ENCODE assay signal across 1 cellular context in the genomic region with DNA sequence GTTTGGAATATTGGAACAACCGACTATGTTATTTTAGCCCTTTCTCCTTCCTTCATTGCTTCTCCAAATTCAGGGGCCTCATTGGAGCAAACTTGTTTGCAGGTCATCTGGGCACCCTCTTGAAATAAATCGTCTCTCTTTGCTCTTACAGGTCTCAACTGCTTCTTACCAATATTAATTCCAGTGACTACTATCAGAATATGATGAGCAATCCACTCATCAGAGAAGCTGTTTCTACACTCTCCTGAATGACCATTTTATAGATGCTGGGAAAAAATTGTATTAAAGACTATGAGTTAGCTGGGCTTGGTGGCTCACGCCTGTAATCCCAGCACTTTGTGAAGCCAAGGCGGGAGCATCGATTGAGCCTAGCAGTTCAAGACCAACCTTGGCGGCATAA.
TF ChIP-seq lines count a peak whose summit lies in the region.

No MANE protein-coding gene starts in this region.

TF ChIP-seq in K562, 482 proteins besides CTCF, POLR2A, EP300 and RAD21:
- TF ChIP-seq PHF21A (IDR thresholded peaks at IDR 0.05; ENCODE audit: borderline replicate concordance, low read depth) (no peak), TRIM28 (IDR thresholded peaks at IDR 0.05) (no peak), ADNP (tag; IDR thresholded peaks at IDR 0.05) (peak; percentile 62; the same call in 1 of the 2 replicates)
- TF ChIP-seq, protein P1, sequence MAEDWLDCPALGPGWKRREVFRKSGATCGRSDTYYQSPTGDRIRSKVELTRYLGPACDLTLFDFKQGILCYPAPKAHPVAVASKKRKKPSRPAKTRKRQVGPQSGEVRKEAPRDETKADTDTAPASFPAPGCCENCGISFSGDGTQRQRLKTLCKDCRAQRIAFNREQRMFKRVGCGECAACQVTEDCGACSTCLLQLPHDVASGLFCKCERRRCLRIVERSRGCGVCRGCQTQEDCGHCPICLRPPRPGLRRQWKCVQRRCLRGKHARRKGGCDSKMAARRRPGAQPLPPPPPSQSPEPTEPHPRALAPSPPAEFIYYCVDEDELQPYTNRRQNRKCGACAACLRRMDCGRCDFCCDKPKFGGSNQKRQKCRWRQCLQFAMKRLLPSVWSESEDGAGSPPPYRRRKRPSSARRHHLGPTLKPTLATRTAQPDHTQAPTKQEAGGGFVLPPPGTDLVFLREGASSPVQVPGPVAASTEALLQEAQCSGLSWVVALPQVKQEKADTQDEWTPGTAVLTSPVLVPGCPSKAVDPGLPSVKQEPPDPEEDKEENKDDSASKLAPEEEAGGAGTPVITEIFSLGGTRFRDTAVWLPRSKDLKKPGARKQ (CRISPR knock-in tag; IDR thresholded peaks at IDR 0.05) = 0 out of 2 replicates have a peak, but pooled peaks have one; percentile 20
TF ChIP-seq in K562: peak in this region for 2.
